In the genomic region with DNA sequence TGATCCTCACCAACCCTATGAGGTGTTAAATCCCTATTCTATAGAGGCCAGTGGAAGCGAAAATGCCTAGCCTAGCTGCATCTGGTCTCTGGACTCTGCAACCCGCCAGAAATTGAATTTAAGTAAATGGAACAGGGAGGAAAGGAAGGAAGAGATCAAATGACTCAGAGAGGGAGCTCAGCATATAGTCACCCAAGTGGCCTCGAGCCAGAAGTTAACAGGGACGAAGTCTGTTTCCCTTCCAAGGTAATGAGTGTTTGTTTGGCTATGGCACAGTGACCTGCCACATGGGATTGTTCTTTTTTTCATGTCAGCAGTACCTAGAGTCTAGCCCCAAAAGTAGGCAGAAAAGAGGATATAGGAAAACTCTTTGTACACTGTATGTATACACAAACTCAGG, we compare ENCODE assay signal across 9 cellular contexts.
DNase-seq lines count a peak whose midpoint lies in the region; ATAC-seq and TF ChIP-seq lines count a peak whose summit lies in the region.
"Had no signal": no experiment of that assay in that cellular context is flagged by ENCODE, and none has a peak within 500 bp of the region (broad histone marks: within the 10 kb centered on the region; RNA-seq: fewer than 3 reads in every experiment).

No MANE protein-coding gene starts in this region.

- H3K4me3 ChIP-seq in Peyer's patch = no peak overlapping the region
- no peak overlapping the region for H3K4me3 ChIP-seq in fibroblast of mammary gland (ENCODE audit: control insufficient read depth, low read depth, low read length)

- H3K4me1 ChIP-seq in Peyer's patch = peaks cover 0 to 41% (median 2%) of the 10 kb centered on the region in 4 donors

- H3K27me3 ChIP-seq in Peyer's patch = no peaks in the 10 kb centered on the region

- DNase-seq in HFFc6 = peak; percentile 78
- DNase-seq in Peyer's patch = peak in 2 of 3 donors; percentile 59 to 85
- DNase-seq in fibroblast of mammary gland (ENCODE audit: low read depth) = peak; percentile 93
- DNase-seq in smooth muscle cell of the brain vasculature (ENCODE audit: low read depth, low spot score) = peak; percentile 43
- no peak for DNase-seq in stimulated activated naive CD8-positive, alpha-beta T cell treated with anti-CD3 and anti-CD28 coated beads, Interleukin-15, Interleukin-2, amounts not matched to agents 100 U/mL and 50 U/mL, for 24 hours
- no peak for DNase-seq in progenitor cell of endocrine pancreas (ENCODE audit: low spot score, unreplicated experiment)
- DNase-seq in activated CD4-positive, alpha-beta T cell treated with anti-CD3 and anti-CD28 coated beads for 36 hours = no peak

- H3K9me3 ChIP-seq in Peyer's patch = no peaks in the 10 kb centered on the region

- intact Hi-C loops in activated CD4-positive, alpha-beta T cell treated with anti-CD3 and anti-CD28 coated beads for 36 hours (cut with DNase I, micrococcal nuclease) = no loop called here

- no peaks in the 10 kb centered on the region for H3K36me3 ChIP-seq in Peyer's patch

- H3K9me3 Mint-ChIP-seq in HFFc6 (no peaks in the 10 kb centered on the region), progenitor cell of endocrine pancreas (ENCODE audit: low read depth) (no peaks in the 10 kb centered on the region)
- H3K9me3 Mint-ChIP-seq in activated CD4-positive, alpha-beta T cell treated with anti-CD3 and anti-CD28 coated beads for 36 hours (ENCODE audit: low read depth) = no peaks in the 10 kb centered on the region
- H3K9me3 Mint-ChIP-seq: brain had no signal

- H3K36me3 Mint-ChIP-seq in HFFc6 (ENCODE audit: low read depth) = peaks cover 14% of the 10 kb centered on the region
- no peaks in the 10 kb centered on the region for H3K36me3 Mint-ChIP-seq in progenitor cell of endocrine pancreas (ENCODE audit: insufficient read depth)
- peaks cover 2% of the 10 kb centered on the region for H3K36me3 Mint-ChIP-seq in activated CD4-positive, alpha-beta T cell treated with anti-CD3 and anti-CD28 coated beads for 36 hours (ENCODE audit: low read depth)

- TF ChIP-seq POLR2A in Peyer's patch (IDR thresholded peaks at IDR 0.05) = no peak

- CTCF ChIA-PET in activated CD4-positive, alpha-beta T cell treated with anti-CD3 and anti-CD28 coated beads for 36 hours (lab: Charles Lee) = no interaction called here

- peak overlapping the region; percentile 67 for H3K27ac Mint-ChIP-seq in HFFc6
- H3K27ac Mint-ChIP-seq in progenitor cell of endocrine pancreas = no peak overlapping the region
- no peak overlapping the region for H3K27ac Mint-ChIP-seq in activated CD4-positive, alpha-beta T cell treated with anti-CD3 and anti-CD28 coated beads for 36 hours

- POLR2A ChIA-PET in activated CD4-positive, alpha-beta T cell treated with anti-CD3 and anti-CD28 coated beads for 36 hours (lab: Charles Lee) = no interaction called here

- H3K27me3 Mint-ChIP-seq in HFFc6 (ENCODE audit: insufficient read depth) = no peaks in the 10 kb centered on the region; the same call in 1 of the 2 replicates
- H3K27me3 Mint-ChIP-seq in progenitor cell of endocrine pancreas = peaks cover 3% of the 10 kb centered on the region
- no peaks in the 10 kb centered on the region for H3K27me3 Mint-ChIP-seq in activated CD4-positive, alpha-beta T cell treated with anti-CD3 and anti-CD28 coated beads for 36 hours
- H3K27me3 Mint-ChIP-seq: brain had no signal

- TF ChIP-seq CTCF in HFFc6 (IDR thresholded peaks at IDR 0.05) = no peak
- TF ChIP-seq CTCF in Peyer's patch (IDR thresholded peaks at IDR 0.05) = peak in 1 of 6 experiments; percentile 0
- TF ChIP-seq CTCF in fibroblast of mammary gland (conservative IDR thresholded peaks at IDR 0.05; ENCODE audit: control insufficient read depth, insufficient read depth, low read depth, low read length) = no peak
- TF ChIP-seq CTCF in progenitor cell of endocrine pancreas (IDR thresholded peaks at IDR 0.05; ENCODE audit: unreplicated experiment) = no peak

- H3K4me3 Mint-ChIP-seq in HFFc6 (peak overlapping the region; percentile 2), progenitor cell of endocrine pancreas (ENCODE audit: low read depth) (no peak overlapping the region)
- H3K4me3 Mint-ChIP-seq in activated CD4-positive, alpha-beta T cell treated with anti-CD3 and anti-CD28 coated beads for 36 hours = no peak overlapping the region

- no peak for ATAC-seq in stimulated activated naive CD8-positive, alpha-beta T cell treated with anti-CD3 and anti-CD28 coated beads, Interleukin-15, Interleukin-2, amounts not matched to agents 100 U/mL and 50 U/mL, for 24 hours
- no peak for ATAC-seq in HG03135 (IDR thresholded peaks at IDR 0.05; ENCODE audit: unreplicated experiment)
- no peak for ATAC-seq in activated CD4-positive, alpha-beta T cell treated with anti-CD3 and anti-CD28 coated beads for 36 hours

- H3K27ac ChIP-seq in Peyer's patch = peak overlapping the region in 1 of 4 donors; percentile 56

- peaks cover 37% of the 10 kb centered on the region for H3K4me1 Mint-ChIP-seq in HFFc6 (ENCODE audit: low read depth)
- peaks cover 21% of the 10 kb centered on the region for H3K4me1 Mint-ChIP-seq in progenitor cell of endocrine pancreas (ENCODE audit: low read depth)
- peaks cover 32% of the 10 kb centered on the region for H3K4me1 Mint-ChIP-seq in activated CD4-positive, alpha-beta T cell treated with anti-CD3 and anti-CD28 coated beads for 36 hours

Comparison
In these comparisons a context has a peak if more than half of its experiments do, and no peak if none do; other contexts are left out.
1. DNase-seq: peak in HFFc6 (single experiment), Peyer's patch (2 of 3), fibroblast of mammary gland (single experiment) and smooth muscle cell of the brain vasculature (single experiment); none in stimulated activated naive CD8-positive, alpha-beta T cell treated with anti-CD3 and anti-CD28 coated beads, Interleukin-15, Interleukin-2, amounts not matched to agents 100 U/mL and 50 U/mL, for 24 hours (single experiment), progenitor cell of endocrine pancreas (single experiment) and activated CD4-positive, alpha-beta T cell treated with anti-CD3 and anti-CD28 coated beads for 36 hours (single experiment).